15 cellular contexts compared by ENCODE assay signal in the genomic region with DNA sequence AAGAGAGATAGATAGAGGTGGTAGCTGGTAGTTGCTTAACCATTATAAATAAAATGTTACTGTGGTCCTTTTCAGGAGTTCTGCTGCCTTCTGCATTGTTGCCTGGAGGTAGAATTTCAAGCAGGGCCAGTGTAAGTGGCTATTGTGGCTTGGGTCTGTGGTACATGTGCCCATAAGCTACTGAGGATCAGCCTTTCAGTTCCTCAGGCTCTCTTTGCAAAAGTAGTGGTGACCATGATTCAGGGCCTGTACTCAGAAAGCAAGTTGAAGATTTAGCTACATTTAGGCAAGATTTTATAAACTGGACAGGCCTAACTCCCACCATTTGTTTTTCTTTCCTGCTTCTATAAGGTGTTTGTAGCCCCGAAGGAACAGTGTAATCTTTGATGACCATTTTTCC.
DNase-seq lines count a peak whose midpoint lies in the region; ATAC-seq and TF ChIP-seq lines count a peak whose summit lies in the region.
"Had no signal": no experiment of that assay in that cellular context is flagged by ENCODE, and none has a peak within 500 bp of the region (broad histone marks: within the 10 kb centered on the region; RNA-seq: fewer than 3 reads in every experiment).

No MANE protein-coding gene starts in this region.

- peaks cover 0 to 3% of the 10 kb centered on the region in 2 donors for H3K4me1 ChIP-seq in mucosa of rectum (ENCODE audit: control insufficient read depth in 2 of 2, insufficient read depth in 2 of 2, low read length in 2 of 2)
- H3K4me1 ChIP-seq in thyroid gland: peaks cover 11 to 13% of the 10 kb centered on the region in 2 donors

- no peak for TF ChIP-seq POLR2A in thyroid gland (IDR thresholded peaks at IDR 0.05)

- no peak overlapping the region for H3K9ac ChIP-seq in mucosa of rectum (ENCODE audit: low read depth in 1 of 2, low read length in 2 of 2)

- no peaks in the 10 kb centered on the region for H3K9me3 ChIP-seq in mucosa of rectum (ENCODE audit: control insufficient read depth in 2 of 2, low read length in 2 of 2)
- H3K9me3 ChIP-seq in thyroid gland: no peaks in the 10 kb centered on the region

- no peak for ATAC-seq in HG03097 (IDR thresholded peaks at IDR 0.05; ENCODE audit: low FRiP score, unreplicated experiment)

- intact Hi-C loops in thyroid gland (cut with DNase I): no loop called here

- H3K27me3 ChIP-seq in brain microvascular endothelial cell (replicated peaks): no peaks in the 10 kb centered on the region
- H3K27me3 ChIP-seq in mucosa of rectum (ENCODE audit: control insufficient read depth in 2 of 2, insufficient read depth in 2 of 2, low read length in 2 of 2): no peaks in the 10 kb centered on the region
- no peaks in the 10 kb centered on the region for H3K27me3 ChIP-seq in thyroid gland

- H3K27ac ChIP-seq in brain microvascular endothelial cell (peak overlapping the region; percentile 90), mucosa of rectum (ENCODE audit: low read depth in 2 of 2, low read length in 2 of 2) (peak overlapping the region; percentile 4 to 46), thyroid gland (peak overlapping the region in 2 of 3 donors; percentile 63 to 73)
- H3K27ac ChIP-seq: PC-9 had no signal

- no peak for DNase-seq in T-helper 2 cell treated with Interferon-gamma antibody and Interleukin-4, amounts not matched to agents 5 μg/mL and 100 μg/mL, for 36 hours (ENCODE audit: low spot score)
- no peak for DNase-seq in T-helper 2 cell
- no peak for DNase-seq in brain microvascular endothelial cell
- no peak for DNase-seq in thyroid gland
- DNase-seq in effector CD4-positive, alpha-beta T cell: no peak
- no peak for DNase-seq in NCI-H1092 treated with DMSO at 0.1 percent for 48 hours (lab: John Stamatoyannopoulos, UW)
- DNase-seq: 8988T; activated CD4-positive, alpha-beta T cell treated with anti-CD3 and anti-CD28 coated beads for 48 hours; activated effector memory CD4-positive, alpha-beta T cell treated with Interleukin-2 at 50 U/mL for 16 hours; Calu3; islet precursor cell; NCI-H1105; PC-9 had no signal

- peak overlapping the region; percentile 66 for H3K4me3 Mint-ChIP-seq in T-helper 2 cell treated with Interferon-gamma antibody and Interleukin-4, amounts not matched to agents 5 μg/mL and 100 μg/mL, for 36 hours

- WGBS in thyroid gland, 2 donors: 58% methylated on average over 1 of the region's 1 CpG

- H3K36me3 ChIP-seq in brain microvascular endothelial cell (replicated peaks) (no peaks in the 10 kb centered on the region), mucosa of rectum (ENCODE audit: control insufficient read depth in 2 of 2, insufficient read depth in 2 of 2, low read length in 2 of 2) (no peaks in the 10 kb centered on the region), thyroid gland (no peaks in the 10 kb centered on the region)

- H3K4me3 ChIP-seq in brain microvascular endothelial cell (ENCODE audit: low read depth, low read length) (no peak overlapping the region), mucosa of rectum (ENCODE audit: low read length in 2 of 2) (no peak overlapping the region), thyroid gland (replicated peaks in 1 of 3) (no peak overlapping the region)
- H3K4me3 ChIP-seq: PC-9 had no signal

- peaks cover 13% of the 10 kb centered on the region for H3K9me3 Mint-ChIP-seq in T-helper 2 cell treated with Interferon-gamma antibody and Interleukin-4, amounts not matched to agents 5 μg/mL and 100 μg/mL, for 36 hours

- in situ Hi-C loops in brain microvascular endothelial cell (cut with HindIII; ENCODE audit: low pct_ligation_motif_present, low sequenced_read_pairs): no loop called here

- TF ChIP-seq CTCF in brain microvascular endothelial cell (IDR thresholded peaks at IDR 0.05; ENCODE audit: low read depth, low read length, missing control alignments) (no peak), thyroid gland (IDR thresholded peaks at IDR 0.05) (no peak)

- peak overlapping the region; percentile 80 for H3K27ac Mint-ChIP-seq in T-helper 2 cell treated with Interferon-gamma antibody and Interleukin-4, amounts not matched to agents 5 μg/mL and 100 μg/mL, for 36 hours

- peaks cover 23% of the 10 kb centered on the region for H3K4me1 Mint-ChIP-seq in T-helper 2 cell treated with Interferon-gamma antibody and Interleukin-4, amounts not matched to agents 5 μg/mL and 100 μg/mL, for 36 hours (ENCODE audit: low read depth)

- peaks cover 21% of the 10 kb centered on the region for H3K36me3 Mint-ChIP-seq in T-helper 2 cell treated with Interferon-gamma antibody and Interleukin-4, amounts not matched to agents 5 μg/mL and 100 μg/mL, for 36 hours (ENCODE audit: low read depth)

- H3K27me3 Mint-ChIP-seq in T-helper 2 cell treated with Interferon-gamma antibody and Interleukin-4, amounts not matched to agents 5 μg/mL and 100 μg/mL, for 36 hours (ENCODE audit: low read depth): no peaks in the 10 kb centered on the region

Comparison
In these comparisons a context has a peak if more than half of its experiments do, and no peak if none do; other contexts are left out.
1. H3K27ac ChIP-seq: peak in every context shown above with its lines; median percentile 90 in brain microvascular endothelial cell; 68 in thyroid gland; 25 in mucosa of rectum.